8 cellular contexts compared by ENCODE assay signal in the genomic region with DNA sequence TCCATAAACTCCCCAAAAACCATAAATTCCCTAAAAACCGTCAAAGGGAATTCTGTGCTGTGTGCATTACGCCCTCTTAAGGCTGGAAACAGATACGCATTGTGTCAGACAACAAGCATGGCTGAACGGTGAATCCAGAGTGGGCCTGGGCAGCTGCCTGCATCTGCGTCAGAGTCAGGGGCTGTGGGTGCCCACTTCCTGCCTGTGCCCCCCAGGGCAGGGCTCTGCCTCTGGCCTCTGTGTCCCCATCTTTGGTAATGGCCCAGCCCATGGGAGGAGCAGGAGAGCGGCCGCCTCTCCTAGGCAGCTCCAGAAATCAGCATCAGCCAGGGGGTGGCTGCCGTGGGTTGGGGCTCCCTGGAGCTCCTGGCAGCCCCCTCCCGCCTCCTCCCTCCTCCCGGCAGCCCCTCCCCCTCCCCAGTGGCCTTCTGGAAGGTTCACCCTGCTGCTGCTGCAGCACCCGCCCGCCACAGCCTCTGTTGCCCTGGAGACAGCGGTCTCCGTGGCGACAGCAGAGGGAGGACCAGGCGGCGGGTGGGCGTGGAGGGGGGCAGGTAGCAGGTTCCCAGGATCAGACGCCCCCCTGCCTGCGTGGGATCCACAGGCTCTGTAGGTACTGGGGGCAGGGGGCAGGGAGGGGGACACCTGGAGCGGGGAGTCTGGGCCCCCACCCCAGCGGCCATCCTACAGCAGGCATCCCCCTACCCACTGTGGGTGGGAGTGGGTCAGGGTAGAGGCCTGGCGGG. TPM values are rescaled to one million over a fixed set of nuclear protein-coding genes. Genes with fewer than 3 reads are reported as not detected.
DNase-seq lines count a peak whose midpoint lies in the region; ATAC-seq and TF ChIP-seq lines count a peak whose summit lies in the region.

No MANE protein-coding gene starts in this region.

- H2AFZ ChIP-seq in H9 (ENCODE audit: low read length), result no peak overlapping the region

- H3K4ac ChIP-seq in H9 (ENCODE audit: low read depth, low read length), result no peak overlapping the region

- no peak overlapping the region for H4K8ac ChIP-seq in H9 (replicated peaks; ENCODE audit: insufficient read length, low read depth, low read length)

- H3K9me3 ChIP-seq in H9 (ENCODE audit: control insufficient read depth, low read depth, low read length), result no peaks in the 10 kb centered on the region

- H3K4me2 ChIP-seq in H9 (ENCODE audit: insufficient read depth, insufficient read length, low read length), result no peak overlapping the region

- H2BK5ac ChIP-seq in H9 (ENCODE audit: insufficient read length, low read length), result no peak overlapping the region

- H3T11ph ChIP-seq in H9 (ENCODE audit: low read length), result no peak overlapping the region

- H3K27ac ChIP-seq in H9 (ENCODE audit: insufficient read length, low read depth, low read length), result no peak overlapping the region

- no peak overlapping the region for H4K5ac ChIP-seq in H9 (ENCODE audit: insufficient read length, low read depth, low read length)

- H3K9ac ChIP-seq in H9 (ENCODE audit: extremely low read depth, insufficient read length, low read length), result no peak overlapping the region

- POLR2A ChIA-PET in BJ (lab: Charles Lee), result no interaction called here

- H4K91ac ChIP-seq in H9 (ENCODE audit: insufficient read length, low read depth, low read length), result no peak overlapping the region

- TF ChIP-seq CTCF in BJ (IDR thresholded peaks at IDR 0.05; ENCODE audit: insufficient read depth, low read depth, low read length), result peak; percentile 44
- TF ChIP-seq CTCF in H9 (conservative IDR thresholded peaks at IDR 0.05), result peak; percentile 71

- H3K14ac ChIP-seq in H9 (ENCODE audit: insufficient read depth, low read length), result no peak overlapping the region; the same call in 1 of the 2 replicates

- H2BK20ac ChIP-seq in H9 (ENCODE audit: low read depth, low read length, poor library complexity, severe bottlenecking), result no peak overlapping the region

- no peak overlapping the region for H3K27ac Mint-ChIP-seq in H9

- H2BK12ac ChIP-seq in H9 (ENCODE audit: insufficient read length, low read depth, low read length), result no peak overlapping the region

- no peak overlapping the region for H3K56ac ChIP-seq in H9 (ENCODE audit: insufficient read length, low read depth, low read length)

- H3K23ac ChIP-seq in H9 (ENCODE audit: insufficient read length, low read depth, low read length), result no peak overlapping the region

- H3K27me3 Mint-ChIP-seq in H9 (ENCODE audit: low read depth), result peaks cover 27% of the 10 kb centered on the region

- peaks cover 3% of the 10 kb centered on the region for H4K20me1 ChIP-seq in H9 (ENCODE audit: control insufficient read depth, insufficient read depth, insufficient read length)

- H3K4me3 ChIP-seq in BJ (ENCODE audit: low read depth, low read length), result no peak overlapping the region

- H2BK15ac ChIP-seq in H9 (ENCODE audit: low read depth, low read length), result no peak overlapping the region

- no peaks in the 10 kb centered on the region for H3K4me1 ChIP-seq in H9 (ENCODE audit: insufficient read depth, low read length)

- no peak overlapping the region for H3K4me3 Mint-ChIP-seq in H9

- CTCF ChIA-PET in BJ (lab: Yijun Ruan, JAX), result interaction anchor here (0.6 kb wide), 1 partner anchor 96 kb away, joined by 4 read pairs; no protein-coding TSS in a partner anchor

- H2AK5ac ChIP-seq in H9 (ENCODE audit: insufficient read length, low read length), result no peak overlapping the region

- WGBS in H9 (ENCODE audit: extremely low coverage, insufficient read length, low lambda C conversion rate), result no CpG with 5 or more reads among the region's 23 CpGs

- no peak overlapping the region for H3K18ac ChIP-seq in H9 (ENCODE audit: insufficient read length, low read depth, low read length)

- H3K27me3 ChIP-seq in BJ (ENCODE audit: control insufficient read depth, insufficient read depth, low read length) (no peaks in the 10 kb centered on the region), H9 (ENCODE audit: insufficient read depth, low read length) (no peaks in the 10 kb centered on the region; the same call in 1 of the 2 replicates)

- H3K36me3 Mint-ChIP-seq in H9 (ENCODE audit: insufficient read depth in 1 of 3, low read depth in 3 of 3), result peaks cover 0 to 4% (median 0%) of the 10 kb centered on the region in 3 experiments; a peak in 1 of 7 replicates

- no peak overlapping the region for H2BK120ac ChIP-seq in H9 (ENCODE audit: low read depth, low read length, poor library complexity, severe bottlenecking)

- no peaks in the 10 kb centered on the region; the same call in 1 of the 2 replicates for H3K36me3 ChIP-seq in BJ (ENCODE audit: control insufficient read depth, insufficient read depth, low read length)

- no peaks in the 10 kb centered on the region; the same call in 1 of the 2 replicates for H3K79me2 ChIP-seq in H9 (ENCODE audit: insufficient read depth, low read length)

- H3K23me2 ChIP-seq in H9 (ENCODE audit: insufficient read length, low read depth, low read length, poor library complexity, severe bottlenecking), result peaks cover 19% of the 10 kb centered on the region

- peaks cover 2 to 22% of the 10 kb centered on the region in 2 experiments; a peak in 3 of 4 replicates for H3K4me1 Mint-ChIP-seq in H9

- no peaks in the 10 kb centered on the region for H3K79me1 ChIP-seq in H9 (ENCODE audit: insufficient read depth, low read depth, low read length, poor library complexity, severe bottlenecking)

- no peak for DNase-seq in BJ (ENCODE audit: low read depth)
- no peak for DNase-seq in H9
- DNase-seq in amniotic epithelial cell (ENCODE audit: low read depth), result peak; percentile 33
- DNase-seq in left kidney (ENCODE audit: low read depth, low spot score), result peak; percentile 54
- DNase-seq in HPDE6-E6E7 (ENCODE audit: extremely low spot score), result no peak
- DNase-seq in KG1 (lab: John Stamatoyannopoulos, UW), result no peak

- no peak for ATAC-seq in HG02763 (IDR thresholded peaks at IDR 0.05; ENCODE audit: unreplicated experiment)
- no peak for ATAC-seq in HG02678 (IDR thresholded peaks at IDR 0.05; ENCODE audit: unreplicated experiment)

- no peaks in the 10 kb centered on the region for H3K9me3 Mint-ChIP-seq in H9

RNA-seq across cellular contexts. Expression of gene MMP17, which starts 5.9 kb away (rescaled TPM):
- polyA plus RNA-seq in BJ (2011; rRNA removed), result 12.7 and 13.7 TPM in 2 replicates
- 11.7 and 12.0 TPM in 2 replicates for polyA minus RNA-seq in BJ (2011; rRNA and poly(A)+ RNA removed)
- 14.8 and 16.0 TPM in 2 replicates for total RNA-seq in H9 (2021)

Comparison
In these comparisons a context has a peak if more than half of its experiments do, and no peak if none do; other contexts are left out.
1. DNase-seq: peak in amniotic epithelial cell (single experiment) and left kidney (single experiment); none in BJ (single experiment), H9 (single experiment), HPDE6-E6E7 (single experiment) and KG1 (single experiment).